In genomic region chr1:52209429-52209828, GRCh38 we compare ENCODE assay signal across 16 cellular contexts.
A peak's percentile ranks its signal among the peaks of the same experiment; 100 is the strongest.
DNase-seq lines count a peak whose midpoint lies in the region; ATAC-seq, FAIRE-seq and TF ChIP-seq lines count a peak whose summit lies in the region.
"Had no signal": no experiment of that assay in that cellular context is flagged by ENCODE, and none has a peak within 500 bp of the region (broad histone marks: within the 10 kb centered on the region; RNA-seq: fewer than 3 reads in every experiment).

No MANE protein-coding gene starts in this region.

- dilution Hi-C loops in keratinocyte (cut with MboI; ENCODE audit: extremely low pct_ligation_motif_present, low sequenced_read_pairs) = no loop called here

- peak overlapping the region; percentile 90 for H3K4me2 ChIP-seq in keratinocyte (ENCODE audit: control insufficient read depth, extremely low read depth, insufficient read depth, low read depth, low read length)
- H3K4me2 ChIP-seq: BLaER1 treated with 17β-estradiol and CSF1 and Interleukin-3, amounts not matched to agents 10 nM and 100 nM; GM23338 had no signal

- no peaks in the 10 kb centered on the region for H3K9me1 ChIP-seq in keratinocyte (ENCODE audit: control insufficient read depth, extremely low read depth, insufficient read depth, low read length)

- H3K36me3 Mint-ChIP-seq in activated T-cell treated with anti-CD3 and anti-CD28 coated beads, Interleukin-2, amount 50 U/mL, for 72 hours (ENCODE audit: insufficient read depth in 2 of 2) = no peaks in the 10 kb centered on the region
- H3K36me3 Mint-ChIP-seq: CD4-positive, CD25-positive, alpha-beta regulatory T cell had no signal

- H3K4me3 ChIP-seq in bronchial epithelial cell (ENCODE audit: low read depth, low read length) = no peak overlapping the region
- H3K4me3 ChIP-seq in keratinocyte (ENCODE audit: control insufficient read depth in 2 of 3, extremely low read depth in 1 of 3, insufficient read depth in 2 of 3, low read depth in 1 of 3, low read length in 3 of 3) = peak overlapping the region in 2 of 3 experiments; percentile 46 to 50
- H3K4me3 ChIP-seq: BLaER1 treated with 17β-estradiol and CSF1 and Interleukin-3, amounts not matched to agents 10 nM and 100 nM; GM23338 had no signal

- H3K4me1 Mint-ChIP-seq in activated T-cell treated with anti-CD3 and anti-CD28 coated beads, Interleukin-2, amount 50 U/mL, for 72 hours (ENCODE audit: low read depth) = peaks cover 25% of the 10 kb centered on the region
- H3K4me1 Mint-ChIP-seq: CD4-positive, CD25-positive, alpha-beta regulatory T cell; GM23338 had no signal

- POLR2A ChIA-PET in RWPE1 (lab: Yijun Ruan, JAX; ENCODE audit: low non-redundant PET) = no interaction called here

- H3K4me1 ChIP-seq in keratinocyte (ENCODE audit: control insufficient read depth, extremely low read depth, insufficient read depth, low read length) = peaks cover 32% of the 10 kb centered on the region

- peak in 1 of 2 donors; percentile 45 for ATAC-seq in activated T-cell treated with anti-CD3 and anti-CD28 coated beads, Interleukin-2, amount 50 U/mL, for 72 hours (replicated peaks in 1 of 2)
- no peak for ATAC-seq in HG03108 (IDR thresholded peaks at IDR 0.05; ENCODE audit: unreplicated experiment)
- ATAC-seq: GM23338 had no signal

- peak overlapping the region; percentile 75 for H3K9ac ChIP-seq in keratinocyte (ENCODE audit: control insufficient read depth, extremely low read depth, insufficient read depth, low read length)
- H3K9ac ChIP-seq: BLaER1 treated with 17β-estradiol and CSF1 and Interleukin-3, amounts not matched to agents 10 nM and 100 nM had no signal

- no peaks in the 10 kb centered on the region for H4K20me1 ChIP-seq in keratinocyte (ENCODE audit: control insufficient read depth, extremely low read depth, insufficient read depth, low read length)

- FAIRE-seq in bronchial epithelial cell (lab: Jason Lieb, UNC) (no peak), keratinocyte (lab: Jason Lieb, UNC) (peak; percentile 84)
- FAIRE-seq: GM18507 had no signal

- CTCF ChIA-PET in RWPE1 (lab: Yijun Ruan, JAX) = no interaction called here

- H3K79me2 ChIP-seq in keratinocyte (ENCODE audit: control insufficient read depth, insufficient read depth, low read length) = peaks cover 37% of the 10 kb centered on the region

- H3K9me3 Mint-ChIP-seq in activated T-cell treated with anti-CD3 and anti-CD28 coated beads, Interleukin-2, amount 50 U/mL, for 72 hours = peaks cover 5% of the 10 kb centered on the region in 2 donors
- H3K9me3 Mint-ChIP-seq: GM23338 had no signal

- no peaks in the 10 kb centered on the region for H3K27me3 ChIP-seq in bronchial epithelial cell (ENCODE audit: control insufficient read depth, insufficient read depth, low read length)
- no peaks in the 10 kb centered on the region for H3K27me3 ChIP-seq in keratinocyte (ENCODE audit: control insufficient read depth, extremely low read depth, insufficient read depth, low read length)
- H3K27me3 ChIP-seq: BLaER1 treated with 17β-estradiol and CSF1 and Interleukin-3, amounts not matched to agents 10 nM and 100 nM had no signal

- H3K27me3 Mint-ChIP-seq in activated T-cell treated with anti-CD3 and anti-CD28 coated beads, Interleukin-2, amount 50 U/mL, for 72 hours (ENCODE audit: low read depth) = no peaks in the 10 kb centered on the region

- peak overlapping the region; percentile 54 for H2AFZ ChIP-seq in keratinocyte (ENCODE audit: control insufficient read depth, low read length)
- H2AFZ ChIP-seq: GM23338 had no signal

- H3K4me3 Mint-ChIP-seq in activated T-cell treated with anti-CD3 and anti-CD28 coated beads, Interleukin-2, amount 50 U/mL, for 72 hours = peak overlapping the region in 1 of 2 donors; percentile 42
- H3K4me3 Mint-ChIP-seq: CD4-positive, CD25-positive, alpha-beta regulatory T cell; GM23338 had no signal

- DNase-seq in activated T-cell treated with anti-CD3 and anti-CD28 coated beads, Interleukin-2, amount 50 U/mL, for 72 hours = no peak
- no peak for DNase-seq in activated T-cell treated with anti-CD3 and anti-CD28 coated beads, Interleukin-2, amount 50 U/mL, for 48 hours
- DNase-seq in RWPE1 (ENCODE audit: low spot score) = peak; percentile 20
- DNase-seq in bronchial epithelial cell (ENCODE audit: low read depth) = peak; percentile 98
- DNase-seq in keratinocyte (ENCODE audit: low read depth, low spot score) = peak; percentile 74
- no peak for DNase-seq in activated CD8-positive, alpha-beta memory T cell treated with anti-CD3 and anti-CD28 coated beads, Interleukin-2, amount 50 U/mL, for 4 hours
- no peak for DNase-seq in hippocampal formation (lab: John Stamatoyannopoulos, UW)
- DNase-seq: ACHN; CD4-positive, CD25-positive, alpha-beta regulatory T cell; DMS53; GF-D8; H7 had no signal

- no peaks in the 10 kb centered on the region for H3K36me3 ChIP-seq in bronchial epithelial cell (ENCODE audit: control insufficient read depth, insufficient read depth, low read length)
- H3K36me3 ChIP-seq in keratinocyte (ENCODE audit: control insufficient read depth in 2 of 2, extremely low read depth in 1 of 2, insufficient read depth in 2 of 2, low read length in 2 of 2) = no peaks in the 10 kb centered on the region

- no peak overlapping the region for H3K27ac ChIP-seq in RWPE1
- peak overlapping the region; percentile 98 for H3K27ac ChIP-seq in keratinocyte (ENCODE audit: control insufficient read depth, insufficient read depth, low read length)
- H3K27ac ChIP-seq: BLaER1 treated with 17β-estradiol and CSF1 and Interleukin-3, amounts not matched to agents 10 nM and 100 nM had no signal

- H3K27ac Mint-ChIP-seq in activated T-cell treated with anti-CD3 and anti-CD28 coated beads, Interleukin-2, amount 50 U/mL, for 72 hours = peak overlapping the region; percentile 17
- H3K27ac Mint-ChIP-seq: CD4-positive, CD25-positive, alpha-beta regulatory T cell; GM23338 had no signal

- no peaks in the 10 kb centered on the region for H3K9me3 ChIP-seq in keratinocyte (ENCODE audit: control insufficient read depth, low read depth, low read length)

- TF ChIP-seq CTCF in RWPE1 (conservative IDR thresholded peaks at IDR 0.05; ENCODE audit: low read depth) = no peak
- TF ChIP-seq CTCF in bronchial epithelial cell (IDR thresholded peaks at IDR 0.05; ENCODE audit: insufficient read depth, low read length, severe bottlenecking) = no peak
- no peak for TF ChIP-seq CTCF in keratinocyte (optimal IDR thresholded peaks at IDR 0.05 in 1 of 3, IDR thresholded peaks at IDR 0.05 in 1 of 3, conservative IDR thresholded peaks at IDR 0.05 in 1 of 3; ENCODE audit: extremely low read depth in 1 of 3, insufficient read depth in 2 of 3, low read length in 3 of 3)

Comparison
In these comparisons a context has a peak if more than half of its experiments do, and no peak if none do; other contexts are left out.
1. DNase-seq: peak in RWPE1 (single experiment), bronchial epithelial cell (single experiment) and keratinocyte (single experiment); none in activated T-cell treated with anti-CD3 and anti-CD28 coated beads, Interleukin-2, amount 50 U/mL, for 72 hours (0 of 2), activated T-cell treated with anti-CD3 and anti-CD28 coated beads, Interleukin-2, amount 50 U/mL, for 48 hours (0 of 2), activated CD8-positive, alpha-beta memory T cell treated with anti-CD3 and anti-CD28 coated beads, Interleukin-2, amount 50 U/mL, for 4 hours (single experiment) and hippocampal formation (0 of 2).